In genomic region chr10:29657719-29658274, GRCh38 we compare ENCODE assay signal across 14 cellular contexts. TPM values are rescaled to one million over a fixed set of nuclear protein-coding genes. Genes with fewer than 3 reads are reported as not detected.
DNase-seq lines count a peak whose midpoint lies in the region; ATAC-seq, FAIRE-seq and TF ChIP-seq lines count a peak whose summit lies in the region.
"Had no signal": no experiment of that assay in that cellular context is flagged by ENCODE, and none has a peak within 500 bp of the region (broad histone marks: within the 10 kb centered on the region; RNA-seq: fewer than 3 reads in every experiment).

No MANE protein-coding gene starts in this region.

- no peak overlapping the region for H2AFZ ChIP-seq in HepG2 (ENCODE audit: low read length)

- FAIRE-seq in HepG2 (lab: Jason Lieb, UNC) = no peak
- FAIRE-seq: endometrium, GM12891 had no signal

- H3K4me1 Mint-ChIP-seq in glutamatergic neuron (ENCODE audit: low read depth, unreplicated experiment) = peaks cover 30% of the 10 kb centered on the region

- ATAC-seq in HepG2 = no peak
- no peak for ATAC-seq in right lobe of liver
- no peak for ATAC-seq in GM21423 (IDR thresholded peaks at IDR 0.05; ENCODE audit: unreplicated experiment)

- TF ChIP-seq EP300 in HepG2 (IDR thresholded peaks at IDR 0.05; ENCODE audit: low read depth in 2 of 2, low read length in 2 of 2) = no peak
- TF ChIP-seq EP300 in HepG2 (CRISPR knock-in tag; IDR thresholded peaks at IDR 0.05; ENCODE audit: borderline replicate concordance) = no peak; the same call in 1 of the 2 replicates

- no peaks in the 10 kb centered on the region for H3K79me2 ChIP-seq in HepG2 (ENCODE audit: insufficient read depth, low read length)

- peak overlapping the region; percentile 45 for H3K27ac Mint-ChIP-seq in glutamatergic neuron (ENCODE audit: unreplicated experiment)
- H3K27ac Mint-ChIP-seq: activated naive CD8-positive, alpha-beta T cell treated with anti-CD3 and anti-CD28 coated beads, Interleukin-2, amount 10 ng/mL, durations not matched to agents 7 days and 5 days had no signal

- no peak for TF ChIP-seq CTCF in HepG2 (CRISPR knock-in tag; IDR thresholded peaks at IDR 0.05)
- TF ChIP-seq CTCF in right lobe of liver (IDR thresholded peaks at IDR 0.05) = no peak
- TF ChIP-seq CTCF in glutamatergic neuron (IDR thresholded peaks at IDR 0.05; ENCODE audit: partially characterized antibody, unreplicated experiment) = no peak
- TF ChIP-seq CTCF in uterus (IDR thresholded peaks at IDR 0.05) = no peak

- H3K4me2 ChIP-seq in HepG2 (ENCODE audit: low read depth, low read length) = no peak overlapping the region

- TF ChIP-seq POLR2A in HepG2 (IDR thresholded peaks at IDR 0.05; ENCODE audit: insufficient read depth in 1 of 2, low read depth in 2 of 2, low read length in 2 of 2) = no peak
- no peak for TF ChIP-seq POLR2A in right lobe of liver (IDR thresholded peaks at IDR 0.05)
- no peak for TF ChIP-seq POLR2A in uterus (IDR thresholded peaks at IDR 0.05)

- CTCF ChIA-PET in HepG2 (lab: Yijun Ruan, JAX; ENCODE audit: low intra/inter-chr PET ratio, low total read pairs) = no interaction called here

- intact Hi-C loops in HepG2 (cut with micrococcal nuclease; ENCODE audit: unreplicated experiment) = no loop called here
- intact Hi-C loops in right lobe of liver (cut with DNase I) = no loop called here
- intact Hi-C loops in uterus (cut with DNase I; ENCODE audit: low total_unique reads) = no loop called here

- H3K4me1 ChIP-seq in HepG2 (ENCODE audit: insufficient read depth, low read length) (peaks cover 20% of the 10 kb centered on the region), right lobe of liver (no peaks in the 10 kb centered on the region), uterus (peaks cover 11 to 12% of the 10 kb centered on the region in 2 donors)

- DNase-seq in HepG2 (ENCODE audit: low spot score) (no peak), right lobe of liver (no peak), SW480 (ENCODE audit: low spot score) (peak; percentile 96), glutamatergic neuron (no peak), uterus (no peak), middle frontal gyrus (ENCODE audit: extremely low spot score, low spot score) (no peak)
- DNase-seq in activated CD8-positive, alpha-beta memory T cell treated with anti-CD3 and anti-CD28 coated beads, Interleukin-2, amount 50 U/mL, for 48 hours = no peak
- DNase-seq: activated CD4-positive, CD25-positive, alpha-beta regulatory T cell treated with anti-CD3 and anti-CD28 coated beads, Interleukin-2, amount 50 U/mL, for 72 hours; activated naive CD8-positive, alpha-beta T cell treated with anti-CD3 and anti-CD28 coated beads, Interleukin-2, amount 10 ng/mL, durations not matched to agents 7 days and 5 days; NCI-H226; SHP77 treated with DMSO at 0.1 percent for 48 hours had no signal

- peaks cover 13% of the 10 kb centered on the region for H3K9me3 Mint-ChIP-seq in glutamatergic neuron (ENCODE audit: unreplicated experiment)

- H3K4me3 Mint-ChIP-seq in glutamatergic neuron (ENCODE audit: unreplicated experiment) = no peak overlapping the region
- H3K4me3 Mint-ChIP-seq: activated naive CD8-positive, alpha-beta T cell treated with anti-CD3 and anti-CD28 coated beads, Interleukin-2, amount 10 ng/mL, durations not matched to agents 7 days and 5 days had no signal

- 78% methylated on average over 9 of the region's 9 CpGs for WGBS in HepG2 (ENCODE audit: low lambda C conversion rate)
- WGBS in right lobe of liver (ENCODE audit: insufficient coverage, low coverage, low lambda C conversion rate, missing lambda C conversion rate) = 77% methylated on average over 6 of the region's 9 CpGs

- H3K36me3 ChIP-seq in HepG2 (replicated peaks in 1 of 2; ENCODE audit: control insufficient read depth in 1 of 2, insufficient read depth in 2 of 2, low read length in 2 of 2) (peaks cover 4 to 17% of the 10 kb centered on the region in 2 experiments; a peak in 4 of 5 replicates), right lobe of liver (peaks cover 0 to 12% (median 0%) of the 10 kb centered on the region in 4 donors), uterus (no peaks in the 10 kb centered on the region)

- BruUV-seq in HepG2 (replicated peaks; lab: Mats Ljungman, UMichigan) = no TSS peak

- H3K27me3 Mint-ChIP-seq in glutamatergic neuron (ENCODE audit: unreplicated experiment) = peaks cover 1% of the 10 kb centered on the region

- POLR2A ChIA-PET in HepG2 (lab: Yijun Ruan, JAX) = no interaction called here

- H4K20me1 ChIP-seq in HepG2 (ENCODE audit: insufficient read depth, low read length) = no peaks in the 10 kb centered on the region

- H3K9ac ChIP-seq in HepG2 (ENCODE audit: insufficient read depth, low read depth, low read length) = no peak overlapping the region

- peaks cover 27% of the 10 kb centered on the region for H3K9me3 ChIP-seq in HepG2 (ENCODE audit: low read length)
- no peaks in the 10 kb centered on the region for H3K9me3 ChIP-seq in right lobe of liver
- H3K9me3 ChIP-seq in uterus = no peaks in the 10 kb centered on the region

- H3K4me3 ChIP-seq in HepG2 (replicated peaks in 1 of 3; ENCODE audit: insufficient read depth in 1 of 3, low read depth in 2 of 3, low read length in 3 of 3) (no peak overlapping the region), right lobe of liver (no peak overlapping the region), uterus (no peak overlapping the region)

- in situ Hi-C loops in HepG2 (cut with HindIII; ENCODE audit: extremely low pct_ligation_motif_present, low pct_unique_long_range_greater_than_20kb) = no loop called here

- H3K27ac ChIP-seq in HepG2 (ENCODE audit: extremely low read length, insufficient read depth, low read length) = no peak overlapping the region
- H3K27ac ChIP-seq in right lobe of liver = no peak overlapping the region
- H3K27ac ChIP-seq in uterus = peak overlapping the region; percentile 77 to 82

- H3K36me3 Mint-ChIP-seq in glutamatergic neuron (ENCODE audit: unreplicated experiment) = peaks cover 25% of the 10 kb centered on the region

- no peak for TF ChIP-seq RAD21 in HepG2 (CRISPR knock-in tag; IDR thresholded peaks at IDR 0.05)

- H3K27me3 ChIP-seq in HepG2 (ENCODE audit: control insufficient read depth in 1 of 2, insufficient read depth in 2 of 2, low read length in 2 of 2) (no peaks in the 10 kb centered on the region), right lobe of liver (no peaks in the 10 kb centered on the region), uterus (no peaks in the 10 kb centered on the region)

TF ChIP-seq in HepG2, 621 proteins besides CTCF, POLR2A, EP300 and RAD21 (continues in another document):
- no peak for TF ChIP-seq PCBP1 (IDR thresholded peaks at IDR 0.05; ENCODE audit: borderline replicate concordance, low read depth, low read length)
- no peak for TF ChIP-seq AGO1 (IDR thresholded peaks at IDR 0.05; ENCODE audit: low read depth, low read length, poor library complexity, severe bottlenecking)
- TF ChIP-seq, protein P1, sequence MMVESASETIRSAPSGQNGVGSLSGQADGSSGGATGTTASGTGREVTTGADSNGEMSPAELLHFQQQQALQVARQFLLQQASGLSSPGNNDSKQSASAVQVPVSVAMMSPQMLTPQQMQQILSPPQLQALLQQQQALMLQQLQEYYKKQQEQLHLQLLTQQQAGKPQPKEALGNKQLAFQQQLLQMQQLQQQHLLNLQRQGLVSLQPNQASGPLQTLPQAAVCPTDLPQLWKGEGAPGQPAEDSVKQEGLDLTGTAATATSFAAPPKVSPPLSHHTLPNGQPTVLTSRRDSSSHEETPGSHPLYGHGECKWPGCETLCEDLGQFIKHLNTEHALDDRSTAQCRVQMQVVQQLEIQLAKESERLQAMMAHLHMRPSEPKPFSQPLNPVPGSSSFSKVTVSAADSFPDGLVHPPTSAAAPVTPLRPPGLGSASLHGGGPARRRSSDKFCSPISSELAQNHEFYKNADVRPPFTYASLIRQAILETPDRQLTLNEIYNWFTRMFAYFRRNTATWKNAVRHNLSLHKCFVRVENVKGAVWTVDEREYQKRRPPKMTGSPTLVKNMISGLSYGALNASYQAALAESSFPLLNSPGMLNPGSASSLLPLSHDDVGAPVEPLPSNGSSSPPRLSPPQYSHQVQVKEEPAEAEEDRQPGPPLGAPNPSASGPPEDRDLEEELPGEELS (CRISPR knock-in tag; IDR thresholded peaks at IDR 0.05) = no peak
- no peak for TF ChIP-seq SOX13 (IDR thresholded peaks at IDR 0.05)
- no peak for TF ChIP-seq SOX13 (CRISPR knock-in tag; conservative IDR thresholded peaks at IDR 0.05 in 1 of 2, IDR thresholded peaks at IDR 0.05 in 1 of 2)
- no peak for TF ChIP-seq ZNF33A (CRISPR knock-in tag; IDR thresholded peaks at IDR 0.05; ENCODE audit: borderline replicate concordance)
- no peak for TF ChIP-seq ZNF235 (CRISPR knock-in tag; IDR thresholded peaks at IDR 0.05; ENCODE audit: borderline replicate concordance)
- TF ChIP-seq SRSF4 (IDR thresholded peaks at IDR 0.05; ENCODE audit: low read depth, low read length, poor library complexity, severe bottlenecking) = no peak
- no peak for TF ChIP-seq TAF15 (IDR thresholded peaks at IDR 0.05; ENCODE audit: low read depth, low read length, poor library complexity, severe bottlenecking)

RNA-seq across cellular contexts. Expression of gene SVIL, which starts 23.0 kb away (rescaled TPM):
- 4.8 and 12.1 TPM in 2 replicates for total RNA-seq in HepG2 (2016; rRNA removed; fragmentation: Illumina TruSeq; extraction: Trizol)
- total RNA-seq in HepG2 (2016; cell fraction: cytosol; rRNA removed; fragmentation: Illumina TruSeq; extraction: Trizol; ENCODE audit: low read depth) = 0.97 and 1.0 TPM in 2 replicates
- total RNA-seq in HepG2 (2016; cell fraction: insoluble cytoplasmic fraction; rRNA removed; fragmentation: Illumina TruSeq; extraction: Trizol) = 3.3 and 10.0 TPM in 2 replicates
- total RNA-seq in HepG2 (2016; cell fraction: membrane; rRNA removed; fragmentation: Illumina TruSeq; extraction: Trizol) = 1.7 and 3.2 TPM in 2 replicates
- total RNA-seq in HepG2 (2016; cell fraction: nucleus; rRNA removed; fragmentation: Illumina TruSeq; extraction: Trizol) = 20.3 and 24.1 TPM in 2 replicates
- 3.8 and 3.9 TPM in 2 replicates for polyA plus RNA-seq in HepG2 (2011; rRNA removed)
- 2.1 and 2.3 TPM in 2 replicates for polyA plus RNA-seq in HepG2 (2011; cell fraction: cytosol; rRNA removed)
- polyA plus RNA-seq in HepG2 (2011; cell fraction: nucleus; rRNA removed) = 14.8 and 16.4 TPM in 2 replicates
- 4.0 and 4.8 TPM in 2 replicates for polyA plus RNA-seq in HepG2 (2012)
- polyA plus RNA-seq in HepG2 (2016; cell fraction: cytosol; fragmentation: Illumina TruSeq; extraction: Trizol; ENCODE audit: low read depth) = 0.19 and 0.84 TPM in 2 replicates
- polyA plus RNA-seq in HepG2 (2016; cell fraction: insoluble cytoplasmic fraction; fragmentation: Illumina TruSeq; extraction: Trizol; ENCODE audit: low read depth) = 2.5 and 3.2 TPM in 2 replicates
- 0.45 and 0.66 TPM in 2 replicates for polyA plus RNA-seq in HepG2 (2016; cell fraction: membrane; fragmentation: Illumina TruSeq; extraction: Trizol; ENCODE audit: low read depth)
- polyA plus RNA-seq in HepG2 (2016; cell fraction: nucleus; fragmentation: Illumina TruSeq; extraction: Trizol; ENCODE audit: insufficient read depth, low read depth) = 13.7 TPM in 2 replicates
- 7.7 and 11.4 TPM in 2 replicates for polyA minus RNA-seq in HepG2 (2011; rRNA and poly(A)+ RNA removed; ENCODE audit: low replicate concordance)
- 4.8 and 7.2 TPM in 2 replicates for polyA minus RNA-seq in HepG2 (2011; cell fraction: cytosol; rRNA and poly(A)+ RNA removed)
- polyA minus RNA-seq in HepG2 (2011; cell fraction: nucleus; rRNA and poly(A)+ RNA removed) = 30.3 and 30.4 TPM in 2 replicates
- total RNA-seq in right lobe of liver = 10 to 100 TPM; 12.3 to 15.1 (median 13.6) TPM
- 117 TPM for total RNA-seq in glutamatergic neuron (ENCODE audit: unreplicated experiment)
- 100 to 1,000 TPM; 108 to 316 (median 209) TPM for total RNA-seq in uterus

Comparison
In these comparisons a context has a peak if more than half of its experiments do, and no peak if none do; other contexts are left out.
1. H3K27ac ChIP-seq: peak in uterus (2 of 2); none in HepG2 (single experiment) and right lobe of liver (0 of 3).